ENCODE assay signal across 26 cellular contexts in the genomic region with DNA sequence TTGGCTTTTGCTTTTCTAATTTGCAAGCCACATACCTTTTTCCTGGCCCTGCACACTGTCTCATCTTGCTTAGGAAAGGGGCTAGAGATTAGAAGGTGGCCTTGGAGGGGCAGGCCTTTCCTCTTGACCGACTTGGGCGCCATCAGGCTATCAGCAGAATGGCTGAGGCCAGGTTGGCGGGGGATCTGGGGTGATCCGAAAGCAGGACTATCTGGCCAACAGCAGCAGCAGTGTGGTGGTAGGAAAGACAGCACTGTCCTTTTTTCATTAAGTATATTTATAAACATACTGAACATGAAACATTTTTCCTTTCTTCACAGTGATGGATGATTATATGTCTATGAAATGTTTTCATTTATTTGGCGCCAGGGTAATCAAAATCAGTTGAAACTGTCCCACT. TPM values are rescaled to one million over a fixed set of nuclear protein-coding genes. Genes with fewer than 3 reads are reported as not detected.
DNase-seq lines count a peak whose midpoint lies in the region; ATAC-seq and TF ChIP-seq lines count a peak whose summit lies in the region.
"Had no signal": no experiment of that assay in that cellular context is flagged by ENCODE, and none has a peak within 500 bp of the region (broad histone marks: within the 10 kb centered on the region; RNA-seq: fewer than 3 reads in every experiment).

No MANE protein-coding gene starts in this region.

- no peaks in the 10 kb centered on the region for H3K27me3 Mint-ChIP-seq in GM23338 (ENCODE audit: insufficient read depth, low read depth, poor library complexity)
- no peaks in the 10 kb centered on the region for H3K27me3 Mint-ChIP-seq in mesothelial cell of epicardium (ENCODE audit: low read depth)
- H3K27me3 Mint-ChIP-seq in nephron progenitor cell (ENCODE audit: low read depth, poor library complexity), result peaks cover 4% of the 10 kb centered on the region
- H3K27me3 Mint-ChIP-seq in CD14-positive monocyte (ENCODE audit: low read depth in 3 of 3), result peaks cover 1 to 6% (median 3%) of the 10 kb centered on the region in 3 donors
- H3K27me3 Mint-ChIP-seq: activated CD4-positive, alpha-beta memory T cell treated with anti-CD3 and anti-CD28 coated beads for 36 hours had no signal

- no peaks in the 10 kb centered on the region for H3K79me2 ChIP-seq in GM23338 (replicated peaks; ENCODE audit: insufficient read depth)
- H3K79me2 ChIP-seq in smooth muscle cell (ENCODE audit: low read depth), result no peaks in the 10 kb centered on the region

- H3K27ac ChIP-seq in GM23338 (ENCODE audit: low read depth) (no peak overlapping the region), duodenal mucosa (ENCODE audit: low read depth, low read length) (peak overlapping the region; percentile 43), smooth muscle cell (ENCODE audit: low read depth) (peak overlapping the region; percentile 87), dorsolateral prefrontal cortex (no peak overlapping the region)
- H3K27ac ChIP-seq: esophagus muscularis mucosa, neutrophil had no signal

- no peak overlapping the region for H3K4me3 ChIP-seq in GM23338
- H3K4me3 ChIP-seq in duodenal mucosa (ENCODE audit: low read depth in 1 of 2, low read length in 2 of 2), result no peak overlapping the region
- H3K4me3 ChIP-seq in smooth muscle cell, result no peak overlapping the region
- H3K4me3 ChIP-seq in dorsolateral prefrontal cortex, result no peak overlapping the region
- H3K4me3 ChIP-seq: esophagus muscularis mucosa, skin epidermis had no signal

- ATAC-seq in GM23338 (no peak), GM19351 (IDR thresholded peaks at IDR 0.05; ENCODE audit: unreplicated experiment) (no peak)
- ATAC-seq: activated T-cell treated with anti-CD3 and anti-CD28 coated beads, Interleukin-2, amount 50 U/mL, for 72 hours; PC-3; stimulated activated naive CD8-positive, alpha-beta T cell treated with anti-CD3 and anti-CD28 coated beads, Interleukin-15, Interleukin-2, amounts not matched to agents 100 U/mL and 50 U/mL, for 24 hours had no signal

- H3F3A ChIP-seq in GM23338 (replicated peaks; ENCODE audit: low read depth) (no peaks in the 10 kb centered on the region), smooth muscle cell (ENCODE audit: low read depth) (peaks cover 20% of the 10 kb centered on the region)

- H3K9me3 ChIP-seq in duodenal mucosa (ENCODE audit: control insufficient read depth in 1 of 2, low read length in 2 of 2) (no peaks in the 10 kb centered on the region), smooth muscle cell (replicated peaks; ENCODE audit: low read depth) (no peaks in the 10 kb centered on the region)
- H3K9me3 ChIP-seq: neutrophil had no signal

- H3K9me2 ChIP-seq in GM23338 (ENCODE audit: insufficient read depth), result no peaks in the 10 kb centered on the region; the same call in 1 of the 2 replicates

- H3K36me3 Mint-ChIP-seq in GM23338 (ENCODE audit: low read depth) (no peaks in the 10 kb centered on the region), mesothelial cell of epicardium (no peaks in the 10 kb centered on the region), nephron progenitor cell (ENCODE audit: low read depth) (peaks cover 5% of the 10 kb centered on the region), CD14-positive monocyte (no peaks in the 10 kb centered on the region)
- H3K36me3 Mint-ChIP-seq: activated CD4-positive, alpha-beta memory T cell treated with anti-CD3 and anti-CD28 coated beads for 36 hours had no signal

- intact Hi-C loops in dorsolateral prefrontal cortex (cut with DNase I), result no loop called here
- intact Hi-C loops in CD14-positive monocyte (cut with micrococcal nuclease), result no loop called here

- H3K4me3 Mint-ChIP-seq in GM23338 (no peak overlapping the region), mesothelial cell of epicardium (no peak overlapping the region), nephron progenitor cell (no peak overlapping the region), CD14-positive monocyte (no peak overlapping the region)
- H3K4me3 Mint-ChIP-seq: activated CD4-positive, alpha-beta memory T cell treated with anti-CD3 and anti-CD28 coated beads for 36 hours; activated T-cell treated with anti-CD3 and anti-CD28 coated beads, Interleukin-2, amount 50 U/mL, for 72 hours; memory B cell had no signal

- H3K27ac Mint-ChIP-seq in GM23338 (no peak overlapping the region), mesothelial cell of epicardium (peak overlapping the region; percentile 70), nephron progenitor cell (no peak overlapping the region), CD14-positive monocyte (no peak overlapping the region)
- H3K27ac Mint-ChIP-seq: activated CD4-positive, alpha-beta memory T cell treated with anti-CD3 and anti-CD28 coated beads for 36 hours; activated T-cell treated with anti-CD3 and anti-CD28 coated beads, Interleukin-2, amount 50 U/mL, for 72 hours; memory B cell had no signal

- 89% methylated on average over 5 of the region's 5 CpGs for WGBS in smooth muscle cell (ENCODE audit: low lambda C conversion rate)

- H2AFZ ChIP-seq in GM23338 (peak overlapping the region; percentile 76; the same call in 1 of the 2 replicates), smooth muscle cell (ENCODE audit: low read depth) (peak overlapping the region; percentile 70)

- no peaks in the 10 kb centered on the region for H3K36me3 ChIP-seq in GM23338 (ENCODE audit: insufficient read depth)
- H3K36me3 ChIP-seq in duodenal mucosa (ENCODE audit: control insufficient read depth in 1 of 2, insufficient read depth in 2 of 2, low read length in 2 of 2), result no peaks in the 10 kb centered on the region
- no peaks in the 10 kb centered on the region for H3K36me3 ChIP-seq in smooth muscle cell (ENCODE audit: low read depth)
- H3K36me3 ChIP-seq: esophagus muscularis mucosa, neutrophil had no signal

- no peak overlapping the region for H3K9ac ChIP-seq in duodenal mucosa (ENCODE audit: low read depth in 1 of 2, low read length in 2 of 2)
- H3K9ac ChIP-seq in smooth muscle cell (ENCODE audit: low read depth), result peak overlapping the region; percentile 24

- H3K27me3 ChIP-seq in GM23338 (ENCODE audit: insufficient read depth), result no peaks in the 10 kb centered on the region
- no peaks in the 10 kb centered on the region for H3K27me3 ChIP-seq in duodenal mucosa (ENCODE audit: control insufficient read depth in 1 of 2, insufficient read depth in 2 of 2, low read length in 2 of 2)
- H3K27me3 ChIP-seq in smooth muscle cell (ENCODE audit: low read depth), result no peaks in the 10 kb centered on the region
- peaks cover 0 to 21% (median 0%) of the 10 kb centered on the region in 45 donors for H3K27me3 ChIP-seq in dorsolateral prefrontal cortex
- H3K27me3 ChIP-seq: esophagus muscularis mucosa had no signal

- TF ChIP-seq CTCF in GM23338 (conservative IDR thresholded peaks at IDR 0.05; ENCODE audit: low read depth in 2 of 2) (no peak), mesothelial cell of epicardium (IDR thresholded peaks at IDR 0.05; ENCODE audit: unreplicated experiment) (no peak), smooth muscle cell (IDR thresholded peaks at IDR 0.05; ENCODE audit: borderline replicate concordance, insufficient read depth, poor library complexity, severe bottlenecking) (no peak), dorsolateral prefrontal cortex (IDR thresholded peaks at IDR 0.05 in 54 of 56, conservative IDR thresholded peaks at IDR 0.05 in 2 of 56; ENCODE audit: low read depth in 1 of 56, partially characterized antibody in 56 of 56) (no peak), nephron progenitor cell (IDR thresholded peaks at IDR 0.05) (no peak), CD14-positive monocyte (IDR thresholded peaks at IDR 0.05) (no peak)

- no peaks in the 10 kb centered on the region for H4K20me1 ChIP-seq in GM23338 (replicated peaks; ENCODE audit: insufficient read depth)
- no peaks in the 10 kb centered on the region for H4K20me1 ChIP-seq in smooth muscle cell (ENCODE audit: low read depth)

- DNase-seq in GM23338 (ENCODE audit: low spot score), result no peak
- no peak for DNase-seq in mesothelial cell of epicardium (ENCODE audit: low spot score in 2 of 2, unreplicated experiment in 2 of 2)
- no peak for DNase-seq in smooth muscle cell (lab: John Stamatoyannopoulos, UW; ENCODE audit: unreplicated experiment)
- DNase-seq in dorsolateral prefrontal cortex, result no peak
- DNase-seq in nephron progenitor cell, result no peak
- DNase-seq in CD14-positive monocyte (ENCODE audit: low spot score), result no peak
- DNase-seq: activated CD4-positive, alpha-beta memory T cell treated with anti-CD3 and anti-CD28 coated beads for 36 hours; activated CD4-positive, CD25-positive, alpha-beta regulatory T cell treated with anti-CD3 and anti-CD28 coated beads, Interleukin-2, amount 50 U/mL, for 72 hours; activated T-cell treated with anti-CD3 and anti-CD28 coated beads, Interleukin-2, amount 50 U/mL, for 72 hours; DMS153; H7; Karpas-422; kidney glomerular epithelial cell; NCI-H1436; NCI-H2081 treated with DMSO at 0.1 percent for 48 hours; NCI-H2227 treated with DMSO at 0.1 percent for 48 hours; NCI-H526; PC-3; stimulated activated naive CD8-positive, alpha-beta T cell treated with anti-CD3 and anti-CD28 coated beads, Interleukin-15, Interleukin-2, amounts not matched to agents 100 U/mL and 50 U/mL, for 24 hours; T-helper 2 cell had no signal

- no peaks in the 10 kb centered on the region for H3K4me1 Mint-ChIP-seq in GM23338
- peaks cover 10% of the 10 kb centered on the region for H3K4me1 Mint-ChIP-seq in mesothelial cell of epicardium
- no peaks in the 10 kb centered on the region for H3K4me1 Mint-ChIP-seq in nephron progenitor cell
- H3K4me1 Mint-ChIP-seq in CD14-positive monocyte, result peaks cover 4% of the 10 kb centered on the region
- H3K4me1 Mint-ChIP-seq: memory B cell had no signal

- H3K4me2 ChIP-seq in GM23338 (no peak overlapping the region), smooth muscle cell (peak overlapping the region; percentile 24)

- H3K9me3 Mint-ChIP-seq in GM23338 (no peaks in the 10 kb centered on the region), mesothelial cell of epicardium (peaks cover 10% of the 10 kb centered on the region), nephron progenitor cell (peaks cover 17% of the 10 kb centered on the region), CD14-positive monocyte (peaks cover 0 to 3% (median 0%) of the 10 kb centered on the region in 7 donors)

- H3K4me1 ChIP-seq in GM23338 (ENCODE audit: insufficient read depth) (no peaks in the 10 kb centered on the region), duodenal mucosa (ENCODE audit: control insufficient read depth in 1 of 2, insufficient read depth in 2 of 2, low read length in 2 of 2) (no peaks in the 10 kb centered on the region), smooth muscle cell (ENCODE audit: low read depth) (peaks cover 19% of the 10 kb centered on the region)

TF ChIP-seq in GM23338, 12 proteins besides CTCF, POLR2A, EP300 and RAD21 (continues in another document):
- no peak for TF ChIP-seq ZNF331 (CRISPR knock-in tag; IDR thresholded peaks at IDR 0.05; ENCODE audit: low read depth)
- no peak for TF ChIP-seq EZH2phosphoT487 (IDR thresholded peaks at IDR 0.05; ENCODE audit: unreplicated experiment)
- TF ChIP-seq POLR2AphosphoS5 (IDR thresholded peaks at IDR 0.05; ENCODE audit: low read depth), result no peak

RNA-seq across cellular contexts. Expression of a gene that starts 23.5 kb away (rescaled TPM):
- 0.23 and 1.1 TPM in 2 replicates for total RNA-seq in GM23338 (2014; rRNA removed; shearing (Covaris generic))
- polyA plus RNA-seq in GM23338 (2016; fragmentation: Nextera tagmentation; extraction: Ambion mirVana) (0.29 and 0.31 TPM in 2 replicates), smooth muscle cell (33.4 and 35.1 TPM in 2 replicates), CD14-positive monocyte (1 to 10 TPM; 6.2 to 8.7 TPM)
- total RNA-seq in mesothelial cell of epicardium (38.3 to 41.2 TPM (median 38.5 TPM) in 3 replicates), smooth muscle cell (55.6 and 97.6 TPM in 2 replicates), dorsolateral prefrontal cortex (10 to 100 TPM in 53 of 120 experiments, 1 to 10 TPM in 67; 1.7 to 24.9 (median 8.8) TPM)

Comparison
In these comparisons a context has a peak if more than half of its experiments do, and no peak if none do; other contexts are left out.
1. H3K27ac ChIP-seq: peak in duodenal mucosa (single experiment) and smooth muscle cell (single experiment); none in GM23338 (single experiment) and dorsolateral prefrontal cortex (0 of 59).